In the genomic region with DNA sequence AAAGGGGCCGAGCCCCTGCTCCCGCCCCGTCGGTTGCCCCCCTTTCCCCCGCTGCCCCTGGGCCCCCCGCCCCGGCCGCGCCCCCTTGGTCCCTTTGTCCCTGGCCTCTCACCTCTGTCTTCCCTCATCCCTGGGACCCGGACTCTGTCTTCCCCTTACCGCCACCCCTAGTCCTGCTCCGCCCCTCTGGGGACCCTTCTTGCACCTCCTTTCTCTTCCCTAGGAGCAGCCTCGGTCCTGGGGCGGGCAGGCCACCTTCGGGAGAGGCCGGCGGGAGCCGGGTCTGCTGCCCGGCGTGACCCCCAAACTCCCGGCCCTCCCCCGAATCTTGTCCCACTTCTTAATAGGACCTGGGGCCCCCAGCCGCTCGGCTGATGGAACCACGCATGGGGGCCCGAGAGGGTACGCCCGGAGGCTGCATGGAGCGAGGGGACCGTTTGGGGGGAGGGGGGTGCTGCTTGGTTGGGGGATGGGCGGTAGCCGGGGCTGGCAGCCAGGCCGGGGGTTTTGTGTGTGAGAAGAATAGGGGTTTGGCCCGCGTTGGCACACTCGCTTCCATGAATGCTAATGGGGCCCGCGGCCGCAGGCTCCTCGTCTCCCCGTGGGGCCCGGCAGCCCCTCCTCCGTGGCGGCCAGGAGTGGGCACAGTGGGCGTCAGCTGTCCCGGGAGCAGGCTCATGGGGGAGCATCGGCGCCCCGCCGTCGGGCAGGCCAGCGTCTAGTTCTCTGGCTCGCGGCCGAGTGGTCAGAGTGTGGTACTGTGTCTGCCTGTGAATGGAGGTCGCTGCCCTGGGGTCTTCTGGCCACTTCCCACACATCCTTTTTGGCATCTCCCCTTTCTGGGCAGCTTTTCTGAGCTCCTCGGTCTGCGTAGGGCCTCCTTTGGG, we compare ENCODE assay signal across 9 cellular contexts.
DNase-seq lines count a peak whose midpoint lies in the region; ATAC-seq and TF ChIP-seq lines count a peak whose summit lies in the region.
"Had no signal": no experiment of that assay in that cellular context is flagged by ENCODE, and none has a peak within 500 bp of the region (broad histone marks: within the 10 kb centered on the region; RNA-seq: fewer than 3 reads in every experiment).

No MANE protein-coding gene starts in this region.

- H3K27ac ChIP-seq in HUES48 (ENCODE audit: low read depth, low read length) (no peak overlapping the region), cingulate gyrus (ENCODE audit: low read depth, low read length) (peak overlapping the region; percentile 15)
- H3K27ac ChIP-seq: neutrophil had no signal

- H3K27me3 ChIP-seq in HUES48 (ENCODE audit: control insufficient read depth, insufficient read depth, low read length): peaks cover 11% of the 10 kb centered on the region; the same call in 1 of the 2 replicates

- H3K4me1 Mint-ChIP-seq in nephron progenitor cell: peaks cover 47% of the 10 kb centered on the region

- H3K4me1 ChIP-seq in HUES48 (ENCODE audit: control insufficient read depth, insufficient read depth, low read length): peaks cover 9% of the 10 kb centered on the region

- peaks cover 8% of the 10 kb centered on the region for H3K36me3 Mint-ChIP-seq in nephron progenitor cell (ENCODE audit: low read depth)

- no peaks in the 10 kb centered on the region for H3K9me3 ChIP-seq in HUES48 (ENCODE audit: control insufficient read depth, insufficient read depth, low read length)
- H3K9me3 ChIP-seq: neutrophil had no signal

- peak overlapping the region; percentile 83 for H3K4me3 Mint-ChIP-seq in nephron progenitor cell

- H3K27me3 Mint-ChIP-seq in nephron progenitor cell (ENCODE audit: low read depth, poor library complexity): peaks cover 43% of the 10 kb centered on the region

- no peak overlapping the region for H3K27ac Mint-ChIP-seq in nephron progenitor cell

- no peak for ATAC-seq in HG02588 (IDR thresholded peaks at IDR 0.05; ENCODE audit: unreplicated experiment)

- peak overlapping the region; percentile 71 for H3K4me3 ChIP-seq in HUES48 (ENCODE audit: low read depth, low read length)

- H3K36me3 ChIP-seq in HUES48 (ENCODE audit: control insufficient read depth, insufficient read depth, low read length): peaks cover 10% of the 10 kb centered on the region
- H3K36me3 ChIP-seq: neutrophil had no signal

- H3K9ac ChIP-seq in HUES48 (ENCODE audit: low read depth, low read length): no peak overlapping the region

- TF ChIP-seq CTCF in nephron progenitor cell (IDR thresholded peaks at IDR 0.05): no peak

- DNase-seq in Ammon's horn (ENCODE audit: low spot score) (peak; percentile 63), nephron progenitor cell (peak; percentile 33), SKM-1 treated with dmso at 0.1 percent for 144 hours (lab: John Stamatoyannopoulos, UW; ENCODE audit: unreplicated experiment) (no peak), DMS79 (lab: John Stamatoyannopoulos, UW) (no peak), islet precursor cell (no peak)

- H3K9me3 Mint-ChIP-seq in nephron progenitor cell: no peaks in the 10 kb centered on the region

Comparison
In these comparisons a context has a peak if more than half of its experiments do, and no peak if none do; other contexts are left out.
1. DNase-seq: peak in Ammon's horn (single experiment) and nephron progenitor cell (single experiment); none in SKM-1 treated with dmso at 0.1 percent for 144 hours (single experiment), DMS79 (single experiment) and islet precursor cell (single experiment).